8 cellular contexts compared by ENCODE assay signal in the genomic region with DNA sequence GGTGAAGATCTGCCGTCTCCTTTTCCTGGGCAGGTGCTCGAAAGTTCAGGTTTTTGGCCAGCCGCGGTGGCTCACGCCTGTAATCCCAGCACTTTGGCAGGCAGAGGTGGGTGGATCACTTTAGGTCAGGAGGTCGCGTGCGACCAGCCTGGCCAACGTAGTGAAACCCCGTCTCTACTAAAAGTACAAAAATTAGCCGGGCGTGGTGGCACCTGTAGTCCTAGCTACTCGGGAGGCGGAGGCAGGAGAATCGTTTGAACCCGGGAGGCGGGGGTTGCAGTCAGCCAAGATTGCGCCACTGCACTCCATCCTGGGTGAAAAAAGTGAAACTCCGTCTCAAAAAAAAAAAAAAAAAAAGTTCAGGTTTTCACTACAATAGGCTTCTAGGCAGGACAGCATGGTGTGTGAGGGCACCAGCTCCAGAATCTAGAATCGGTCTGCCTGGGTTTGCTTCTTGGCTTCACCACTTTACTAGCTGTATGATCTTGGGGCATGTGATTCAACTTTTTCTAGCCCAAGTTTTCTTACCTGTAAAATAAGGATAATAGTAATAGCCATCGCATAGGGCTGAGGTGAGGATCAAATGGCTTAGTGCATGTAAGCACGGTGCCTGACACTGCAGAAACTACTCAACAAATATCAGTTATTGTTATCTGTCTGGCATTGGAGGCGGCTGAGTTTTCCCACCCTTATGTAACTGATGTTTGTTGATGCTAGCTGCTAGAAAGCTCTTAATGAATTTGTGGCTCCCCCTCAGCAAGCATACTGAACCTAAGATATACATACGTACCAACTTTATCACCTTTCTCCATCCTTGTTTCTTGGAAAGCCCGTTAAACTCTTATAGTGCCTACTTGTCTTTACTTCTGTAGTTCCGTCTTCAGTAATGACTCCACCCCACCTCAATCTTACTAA. TPM values are rescaled to one million over a fixed set of nuclear protein-coding genes. Genes with fewer than 3 reads are reported as not detected.
DNase-seq lines count a peak whose midpoint lies in the region; ATAC-seq and TF ChIP-seq lines count a peak whose summit lies in the region.

No MANE protein-coding gene starts in this region.

- H3K27ac Mint-ChIP-seq in GM23338 = peak overlapping the region; percentile 96

- no peak for TF ChIP-seq CTCF in GM23338 (conservative IDR thresholded peaks at IDR 0.05; ENCODE audit: low read depth in 2 of 2)
- TF ChIP-seq CTCF in SU-DHL-6 (IDR thresholded peaks at IDR 0.05; ENCODE audit: insufficient read depth, low read length, poor library complexity, severe bottlenecking) = no peak
- TF ChIP-seq CTCF in esophagus squamous epithelium (IDR thresholded peaks at IDR 0.05) = no peak

- H3K27me3 ChIP-seq in GM23338 (ENCODE audit: insufficient read depth) (no peaks in the 10 kb centered on the region), SU-DHL-6 (ENCODE audit: low read length) (no peaks in the 10 kb centered on the region), esophagus squamous epithelium (no peaks in the 10 kb centered on the region), rectal smooth muscle tissue (ENCODE audit: control insufficient read depth, insufficient read depth, low read length) (no peaks in the 10 kb centered on the region)

- H3K4me1 ChIP-seq in GM23338 (ENCODE audit: insufficient read depth) = peaks cover 12% of the 10 kb centered on the region
- H3K4me1 ChIP-seq in esophagus squamous epithelium = peaks cover 8 to 63% (median 38%) of the 10 kb centered on the region in 3 donors
- peaks cover 6% of the 10 kb centered on the region for H3K4me1 ChIP-seq in rectal smooth muscle tissue (ENCODE audit: control insufficient read depth, insufficient read depth, low read length)

- H3K4me2 ChIP-seq in GM23338 (peak overlapping the region; percentile 100), SU-DHL-6 (ENCODE audit: low read depth, low read length, poor library complexity, severe bottlenecking) (peak overlapping the region; percentile 88)

- H3K4me3 ChIP-seq in GM23338 (peak overlapping the region; percentile 100), SU-DHL-6 (ENCODE audit: insufficient read depth, low read length, poor library complexity, severe bottlenecking) (peak overlapping the region; percentile 91), esophagus squamous epithelium (peak overlapping the region; percentile 88 to 100 (median 92)), rectal smooth muscle tissue (ENCODE audit: low read length) (peak overlapping the region; percentile 82)

- H3K9me3 Mint-ChIP-seq in GM23338 = no peaks in the 10 kb centered on the region

- H3K9me2 ChIP-seq in GM23338 (ENCODE audit: insufficient read depth) (no peaks in the 10 kb centered on the region), SU-DHL-6 (replicated peaks; ENCODE audit: insufficient read depth, low read length) (no peaks in the 10 kb centered on the region)

- peaks cover 7% of the 10 kb centered on the region for H3F3A ChIP-seq in GM23338 (replicated peaks; ENCODE audit: low read depth)
- no peaks in the 10 kb centered on the region for H3F3A ChIP-seq in SU-DHL-6 (ENCODE audit: insufficient read depth)

- DNase-seq in GM23338 (ENCODE audit: low spot score) (no peak), esophagus squamous epithelium (lab: John Stamatoyannopoulos, UW) (no peak), GOT3 (lab: John Stamatoyannopoulos, UW) (no peak), foreskin melanocyte (no peak)
- no peak for DNase-seq in stimulated activated CD8-positive, alpha-beta memory T cell treated with anti-CD3 and anti-CD28 coated beads, Interleukin-4, amount 100 ng/mL, for 48 hours

- peaks cover 35% of the 10 kb centered on the region for H3K36me3 Mint-ChIP-seq in GM23338 (ENCODE audit: low read depth)

- intact Hi-C loops in esophagus squamous epithelium (cut with DNase I) = no loop called here

- H3K9me3 ChIP-seq in SU-DHL-6 (ENCODE audit: insufficient read depth, low read length) (no peaks in the 10 kb centered on the region), esophagus squamous epithelium (no peaks in the 10 kb centered on the region)

- no peak overlapping the region for H2AFZ ChIP-seq in GM23338
- no peak overlapping the region for H2AFZ ChIP-seq in SU-DHL-6 (ENCODE audit: low read depth, low read length, severe bottlenecking)

- ATAC-seq in GM23338 = no peak
- ATAC-seq in GM21529 (IDR thresholded peaks at IDR 0.05; ENCODE audit: unreplicated experiment) = no peak

- H3K4me1 Mint-ChIP-seq in GM23338 = peaks cover 12% of the 10 kb centered on the region

- peak overlapping the region; percentile 90 for H3K27ac ChIP-seq in GM23338 (ENCODE audit: low read depth)
- H3K27ac ChIP-seq in SU-DHL-6 (ENCODE audit: low read depth, low read length) = peak overlapping the region; percentile 12; the same call in 1 of the 2 replicates
- peak overlapping the region; percentile 95 to 97 (median 96) for H3K27ac ChIP-seq in esophagus squamous epithelium
- H3K27ac ChIP-seq in rectal smooth muscle tissue (ENCODE audit: low read depth, low read length) = peak overlapping the region; percentile 93

- 33 to 34% methylated on average over 21 of the region's 26 CpGs for WGBS in esophagus squamous epithelium, 2 donors

- peak overlapping the region; percentile 98 for H3K4me3 Mint-ChIP-seq in GM23338

- H3K36me3 ChIP-seq in GM23338 (ENCODE audit: insufficient read depth) = no peaks in the 10 kb centered on the region
- 0 out of 2 replicates have a peak, but pooled peaks cover 5% of the 10 kb centered on the region for H3K36me3 ChIP-seq in SU-DHL-6 (ENCODE audit: low read length)
- H3K36me3 ChIP-seq in esophagus squamous epithelium = peaks cover 0 to 16% (median 0%) of the 10 kb centered on the region in 3 donors
- no peaks in the 10 kb centered on the region for H3K36me3 ChIP-seq in rectal smooth muscle tissue (ENCODE audit: control insufficient read depth, insufficient read depth, low read length)

- H3K79me2 ChIP-seq in GM23338 (replicated peaks; ENCODE audit: insufficient read depth) (peaks cover 62% of the 10 kb centered on the region), SU-DHL-6 (ENCODE audit: insufficient read depth, low read length) (peaks cover 62% of the 10 kb centered on the region)

- H4K20me1 ChIP-seq in GM23338 (replicated peaks; ENCODE audit: insufficient read depth) (peaks cover 40% of the 10 kb centered on the region), SU-DHL-6 (ENCODE audit: low read depth, low read length) (peaks cover 4% of the 10 kb centered on the region; the same call in 1 of the 2 replicates)

- TF ChIP-seq POLR2A in esophagus squamous epithelium (IDR thresholded peaks at IDR 0.05) = no peak

- peaks cover 8% of the 10 kb centered on the region for H3K27me3 Mint-ChIP-seq in GM23338 (ENCODE audit: insufficient read depth, low read depth, poor library complexity)

- peak overlapping the region; percentile 95 for H3K9ac ChIP-seq in SU-DHL-6 (ENCODE audit: low read length)
- H3K9ac ChIP-seq in rectal smooth muscle tissue (ENCODE audit: low read length) = peak overlapping the region; percentile 91

TF ChIP-seq in GM23338, 12 proteins besides CTCF, POLR2A, EP300 and RAD21 (continues in another document):
- TF ChIP-seq ETS1 (IDR thresholded peaks at IDR 0.05) (no peak), JUNB (IDR thresholded peaks at IDR 0.05; ENCODE audit: unreplicated experiment) (no peak), POLR2AphosphoS5 (IDR thresholded peaks at IDR 0.05; ENCODE audit: low read depth) (no peak), ZNF114 (CRISPR knock-in tag; IDR thresholded peaks at IDR 0.05) (no peak), EZH2 (IDR thresholded peaks at IDR 0.05; ENCODE audit: low read depth, unreplicated experiment) (no peak), EZH2phosphoT487 (IDR thresholded peaks at IDR 0.05; ENCODE audit: unreplicated experiment) (no peak), CREB1 (CRISPR knock-in tag; IDR thresholded peaks at IDR 0.05; ENCODE audit: low read depth) (no peak)
- TF ChIP-seq, protein P1, sequence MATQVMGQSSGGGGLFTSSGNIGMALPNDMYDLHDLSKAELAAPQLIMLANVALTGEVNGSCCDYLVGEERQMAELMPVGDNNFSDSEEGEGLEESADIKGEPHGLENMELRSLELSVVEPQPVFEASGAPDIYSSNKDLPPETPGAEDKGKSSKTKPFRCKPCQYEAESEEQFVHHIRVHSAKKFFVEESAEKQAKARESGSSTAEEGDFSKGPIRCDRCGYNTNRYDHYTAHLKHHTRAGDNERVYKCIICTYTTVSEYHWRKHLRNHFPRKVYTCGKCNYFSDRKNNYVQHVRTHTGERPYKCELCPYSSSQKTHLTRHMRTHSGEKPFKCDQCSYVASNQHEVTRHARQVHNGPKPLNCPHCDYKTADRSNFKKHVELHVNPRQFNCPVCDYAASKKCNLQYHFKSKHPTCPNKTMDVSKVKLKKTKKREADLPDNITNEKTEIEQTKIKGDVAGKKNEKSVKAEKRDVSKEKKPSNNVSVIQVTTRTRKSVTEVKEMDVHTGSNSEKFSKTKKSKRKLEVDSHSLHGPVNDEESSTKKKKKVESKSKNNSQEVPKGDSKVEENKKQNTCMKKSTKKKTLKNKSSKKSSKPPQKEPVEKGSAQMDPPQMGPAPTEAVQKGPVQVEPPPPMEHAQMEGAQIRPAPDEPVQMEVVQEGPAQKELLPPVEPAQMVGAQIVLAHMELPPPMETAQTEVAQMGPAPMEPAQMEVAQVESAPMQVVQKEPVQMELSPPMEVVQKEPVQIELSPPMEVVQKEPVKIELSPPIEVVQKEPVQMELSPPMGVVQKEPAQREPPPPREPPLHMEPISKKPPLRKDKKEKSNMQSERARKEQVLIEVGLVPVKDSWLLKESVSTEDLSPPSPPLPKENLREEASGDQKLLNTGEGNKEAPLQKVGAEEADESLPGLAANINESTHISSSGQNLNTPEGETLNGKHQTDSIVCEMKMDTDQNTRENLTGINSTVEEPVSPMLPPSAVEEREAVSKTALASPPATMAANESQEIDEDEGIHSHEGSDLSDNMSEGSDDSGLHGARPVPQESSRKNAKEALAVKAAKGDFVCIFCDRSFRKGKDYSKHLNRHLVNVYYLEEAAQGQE (IDR thresholded peaks at IDR 0.05; ENCODE audit: unreplicated experiment) = no peak

RNA-seq across cellular contexts. Expression of gene PSMD12, which starts 1.3 kb away (rescaled TPM):
- 67.1 and 73.7 TPM in 2 replicates for total RNA-seq in GM23338 (2014; rRNA removed; shearing (Covaris generic))
- 130 and 146 TPM in 2 replicates for polyA plus RNA-seq in GM23338 (2016; fragmentation: Nextera tagmentation; extraction: Ambion mirVana)
- total RNA-seq in esophagus squamous epithelium = 10 to 100 TPM; 15.9 to 38.1 (median 25.8) TPM

RNA-seq across cellular contexts. Expression of gene PITPNC1, which starts 12.0 kb away (rescaled TPM):
- total RNA-seq in GM23338 (2014; rRNA removed; shearing (Covaris generic)) = 22.8 and 32.6 TPM in 2 replicates
- 21.6 and 23.0 TPM in 2 replicates for polyA plus RNA-seq in GM23338 (2016; fragmentation: Nextera tagmentation; extraction: Ambion mirVana)
- total RNA-seq in esophagus squamous epithelium = 10 to 100 TPM in 3 of 4 donors, 1 to 10 TPM in 1; 9.1 to 15.1 (median 13.3) TPM

Comparison
In these comparisons a context has a peak if more than half of its experiments do, and no peak if none do; other contexts are left out.
1. H3K27ac ChIP-seq: peak in every context shown above with its lines; median percentile 96 in esophagus squamous epithelium; 93 in rectal smooth muscle tissue; 90 in GM23338; 12 in SU-DHL-6.